1 cellular context compared by ENCODE assay signal in genomic region chr22:27672721-27673387, GRCh38.
TF ChIP-seq lines count a peak whose summit lies in the region.

No MANE protein-coding gene starts in this region.

TF ChIP-seq in SK-N-SH treated with all-trans-retinoic acid at 6 μM for 48 hours, 23 proteins besides CTCF, POLR2A, EP300 and RAD21 (continued from another document):
- TF ChIP-seq, protein P1, sequence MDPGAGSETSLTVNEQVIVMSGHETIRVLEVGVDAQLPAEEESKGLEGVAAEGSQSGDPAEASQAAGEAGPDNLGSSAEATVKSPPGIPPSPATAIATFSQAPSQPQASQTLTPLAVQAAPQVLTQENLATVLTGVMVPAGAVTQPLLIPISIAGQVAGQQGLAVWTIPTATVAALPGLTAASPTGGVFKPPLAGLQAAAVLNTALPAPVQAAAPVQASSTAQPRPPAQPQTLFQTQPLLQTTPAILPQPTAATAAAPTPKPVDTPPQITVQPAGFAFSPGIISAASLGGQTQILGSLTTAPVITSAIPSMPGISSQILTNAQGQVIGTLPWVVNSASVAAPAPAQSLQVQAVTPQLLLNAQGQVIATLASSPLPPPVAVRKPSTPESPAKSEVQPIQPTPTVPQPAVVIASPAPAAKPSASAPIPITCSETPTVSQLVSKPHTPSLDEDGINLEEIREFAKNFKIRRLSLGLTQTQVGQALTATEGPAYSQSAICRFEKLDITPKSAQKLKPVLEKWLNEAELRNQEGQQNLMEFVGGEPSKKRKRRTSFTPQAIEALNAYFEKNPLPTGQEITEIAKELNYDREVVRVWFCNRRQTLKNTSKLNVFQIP (CRISPR knock-in tag; IDR thresholded peaks at IDR 0.05; ENCODE audit: borderline replicate concordance, low read depth): no peak
